Comparison of ENCODE assay signal across 8 cellular contexts in genomic region chr14:105092912-105093425, GRCh38. TPM values are rescaled to one million over a fixed set of nuclear protein-coding genes. Genes with fewer than 3 reads are reported as not detected.
DNase-seq lines count a peak whose midpoint lies in the region; ATAC-seq and TF ChIP-seq lines count a peak whose summit lies in the region.

No MANE protein-coding gene starts in this region.

- peaks cover 39% of the 10 kb centered on the region for H3K27me3 ChIP-seq in HUES64 (ENCODE audit: insufficient read depth, low read length)

- no peaks in the 10 kb centered on the region for H3K9me3 Mint-ChIP-seq in activated CD4-positive, alpha-beta memory T cell treated with anti-CD3 and anti-CD28 coated beads for 36 hours

- CTCF ChIA-PET in activated CD4-positive, alpha-beta memory T cell treated with anti-CD3 and anti-CD28 coated beads for 36 hours (lab: Charles Lee): interaction anchor here (1.0 to 9.6 kb wide), 3 partner anchors 31 to 259 kb away, joined by 3 to 179 read pairs (median 3); partner anchors contain the start of gene GPR132

- WGBS in HUES64: 2% methylated on average over 46 of the region's 46 CpGs

- TF ChIP-seq POLR2A in GM18505 (IDR thresholded peaks at IDR 0.05; ENCODE audit: borderline replicate concordance, extremely low read depth, insufficient read depth, insufficient read length): peak; percentile 44

- no peaks in the 10 kb centered on the region for H3K27me3 Mint-ChIP-seq in activated CD4-positive, alpha-beta memory T cell treated with anti-CD3 and anti-CD28 coated beads for 36 hours

- POLR2A ChIA-PET in activated CD4-positive, alpha-beta memory T cell treated with anti-CD3 and anti-CD28 coated beads for 36 hours (lab: Charles Lee): no interaction called here

- H3K27ac ChIP-seq in HUES64 (ENCODE audit: low read depth, low read length): no peak overlapping the region

- TF ChIP-seq CTCF in mucosa of descending colon (IDR thresholded peaks at IDR 0.05): no peak

- H3K9me3 ChIP-seq in HUES64 (ENCODE audit: insufficient read depth, low read depth, low read length) (no peaks in the 10 kb centered on the region), mucosa of descending colon (no peaks in the 10 kb centered on the region)

- peak; percentile 36 for ATAC-seq in GM18505 (IDR thresholded peaks at IDR 0.05; ENCODE audit: unreplicated experiment)
- ATAC-seq in mucosa of descending colon: peak; percentile 36

- peaks cover 12% of the 10 kb centered on the region for H3K4me1 Mint-ChIP-seq in activated CD4-positive, alpha-beta memory T cell treated with anti-CD3 and anti-CD28 coated beads for 36 hours (ENCODE audit: low read depth)

- peak overlapping the region; percentile 75 for H3K4me3 Mint-ChIP-seq in activated CD4-positive, alpha-beta memory T cell treated with anti-CD3 and anti-CD28 coated beads for 36 hours

- peak overlapping the region; percentile 30; the same call in 1 of the 2 replicates for H3K9ac ChIP-seq in HUES64 (ENCODE audit: low read depth, low read length)

- H3K4me3 ChIP-seq in HUES64 (ENCODE audit: low read length) (peak overlapping the region; percentile 63), mucosa of descending colon (peak overlapping the region; percentile 54)

- peak; percentile 70 for DNase-seq in activated CD4-positive, alpha-beta memory T cell treated with anti-CD3 and anti-CD28 coated beads for 36 hours
- DNase-seq in effector CD4-positive, alpha-beta T cell: peak; percentile 39
- DNase-seq in mucosa of descending colon: peak; percentile 66 to 85 (median 82)
- peak; percentile 49 for DNase-seq in stimulated activated naive CD4-positive, alpha-beta T cell treated with Interleukin-2 at 50 U/mL for 16 hours (lab: John Stamatoyannopoulos, UW)
- no peak for DNase-seq in NCI-H187 (lab: John Stamatoyannopoulos, UW)
- DNase-seq in foreskin melanocyte: no peak

- H3K36me3 Mint-ChIP-seq in activated CD4-positive, alpha-beta memory T cell treated with anti-CD3 and anti-CD28 coated beads for 36 hours: no peaks in the 10 kb centered on the region

- intact Hi-C loops in activated CD4-positive, alpha-beta memory T cell treated with anti-CD3 and anti-CD28 coated beads for 36 hours (cut with micrococcal nuclease): loop anchor here (5.0 kb wide), 3 partner anchors 79 to 209 kb away; partner anchors contain the start of gene BRF1
- intact Hi-C loops in mucosa of descending colon (cut with DNase I, micrococcal nuclease): loop anchor here in 1 of 2 donors (10.0 kb wide), 1 partner anchor 72 kb away; the partner anchor contains the start of gene JAG2

- H3K36me3 ChIP-seq in HUES64 (ENCODE audit: insufficient read depth, low read length): no peaks in the 10 kb centered on the region
- no peaks in the 10 kb centered on the region for H3K36me3 ChIP-seq in mucosa of descending colon (ENCODE audit: low read depth)

- peaks cover 19% of the 10 kb centered on the region; the same call in 1 of the 2 replicates for H3K4me1 ChIP-seq in HUES64 (ENCODE audit: insufficient read depth, low read length)
- peaks cover 50% of the 10 kb centered on the region for H3K4me1 ChIP-seq in mucosa of descending colon (ENCODE audit: low read depth)

- peak overlapping the region; percentile 80 for H3K27ac Mint-ChIP-seq in activated CD4-positive, alpha-beta memory T cell treated with anti-CD3 and anti-CD28 coated beads for 36 hours

RNA-seq across cellular contexts. Expression of gene GPR132, which starts 27.7 kb away (rescaled TPM):
- 0.15 TPM for polyA plus RNA-seq in HUES64 (2013, experiment 1 of 2)
- not detected for polyA plus RNA-seq in HUES64 (2013, experiment 2 of 2)
- total RNA-seq in activated CD4-positive, alpha-beta memory T cell treated with anti-CD3 and anti-CD28 coated beads for 36 hours: 10 to 100 TPM; 33.4 to 34.2 TPM
- 1 to 10 TPM; 1.7 to 4.0 (median 3.1) TPM for total RNA-seq in mucosa of descending colon

Comparison
In these comparisons a context has a peak if more than half of its experiments do, and no peak if none do; other contexts are left out.
1. DNase-seq: peak in activated CD4-positive, alpha-beta memory T cell treated with anti-CD3 and anti-CD28 coated beads for 36 hours (single experiment), effector CD4-positive, alpha-beta T cell (single experiment), mucosa of descending colon (3 of 3) and stimulated activated naive CD4-positive, alpha-beta T cell treated with Interleukin-2 at 50 U/mL for 16 hours (single experiment); none in NCI-H187 (0 of 2) and foreskin melanocyte (single experiment).
2. RNA of gene GPR132, which starts 27.7 kb away (total RNA-seq): 33.4 to 34.2 TPM in activated CD4-positive, alpha-beta memory T cell treated with anti-CD3 and anti-CD28 coated beads for 36 hours; 1.7 to 4.0 TPM in mucosa of descending colon; every median in the first group is over 4 times any median in the second.